20 cellular contexts compared by ENCODE assay signal in the genomic region with DNA sequence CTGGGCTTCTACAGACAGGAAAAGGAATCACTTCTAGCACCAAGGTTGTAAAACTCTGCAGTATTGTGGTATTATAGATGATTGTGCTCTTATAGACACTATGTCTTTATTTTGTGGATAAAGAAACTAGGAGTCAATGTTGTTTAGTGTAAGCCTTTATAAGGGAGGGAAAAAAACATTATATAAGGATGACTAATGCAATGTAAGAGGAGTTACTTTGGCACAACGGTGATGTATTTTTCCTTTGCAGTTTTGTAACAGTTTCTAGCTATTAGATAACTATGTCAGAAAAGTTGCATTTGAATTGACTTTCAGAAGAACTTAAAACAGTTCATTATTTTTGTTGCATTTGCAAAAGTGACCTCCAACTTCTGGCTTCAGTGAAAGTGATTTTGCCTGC.
A peak's percentile ranks its signal among the peaks of the same experiment; 100 is the strongest.
DNase-seq lines count a peak whose midpoint lies in the region; ATAC-seq and TF ChIP-seq lines count a peak whose summit lies in the region.
"Had no signal": no experiment of that assay in that cellular context is flagged by ENCODE, and none has a peak within 500 bp of the region (broad histone marks: within the 10 kb centered on the region; RNA-seq: fewer than 3 reads in every experiment).

No MANE protein-coding gene starts in this region.

- no peaks in the 10 kb centered on the region for H3K4me1 ChIP-seq in left ventricle myocardium inferior
- H3K4me1 ChIP-seq: BLaER1 had no signal

- H3K36me3 Mint-ChIP-seq in activated T-cell treated with anti-CD3 and anti-CD28 coated beads, Interleukin-2, amount 50 U/mL, for 72 hours (ENCODE audit: insufficient read depth in 2 of 2), result no peaks in the 10 kb centered on the region
- H3K36me3 Mint-ChIP-seq: CD8-positive, alpha-beta T cell had no signal

- H3K27me3 Mint-ChIP-seq in activated T-cell treated with anti-CD3 and anti-CD28 coated beads, Interleukin-2, amount 50 U/mL, for 72 hours (ENCODE audit: low read depth), result no peaks in the 10 kb centered on the region

- peaks cover 3 to 18% of the 10 kb centered on the region in 2 donors for H3K9me3 Mint-ChIP-seq in activated T-cell treated with anti-CD3 and anti-CD28 coated beads, Interleukin-2, amount 50 U/mL, for 72 hours

- TF ChIP-seq CTCF in cardiac fibroblast (IDR thresholded peaks at IDR 0.05; ENCODE audit: low read depth, low read length) (no peak), fibroblast of villous mesenchyme (IDR thresholded peaks at IDR 0.05; ENCODE audit: insufficient read depth, low read depth, low read length) (no peak), left ventricle myocardium inferior (IDR thresholded peaks at IDR 0.05; ENCODE audit: borderline replicate concordance) (no peak)

- no peaks in the 10 kb centered on the region for H3K27me3 ChIP-seq in left ventricle myocardium inferior (ENCODE audit: low read depth)
- H3K27me3 ChIP-seq: BLaER1 had no signal

- H3K4me1 Mint-ChIP-seq in activated T-cell treated with anti-CD3 and anti-CD28 coated beads, Interleukin-2, amount 50 U/mL, for 72 hours (ENCODE audit: low read depth), result no peaks in the 10 kb centered on the region
- H3K4me1 Mint-ChIP-seq: H9 had no signal

- H3K4me3 ChIP-seq in cardiac fibroblast (replicated peaks in 1 of 2; ENCODE audit: low read depth in 2 of 2, low read length in 2 of 2) (no peak overlapping the region), fibroblast of villous mesenchyme (ENCODE audit: low read depth, low read length) (no peak overlapping the region), left ventricle myocardium inferior (no peak overlapping the region)
- H3K4me3 ChIP-seq: BLaER1, K562 had no signal

- H3K27ac Mint-ChIP-seq in activated T-cell treated with anti-CD3 and anti-CD28 coated beads, Interleukin-2, amount 50 U/mL, for 72 hours, result no peak overlapping the region
- H3K27ac Mint-ChIP-seq: CD8-positive, alpha-beta T cell; H9 had no signal

- H3K36me3 ChIP-seq in left ventricle myocardium inferior, result no peaks in the 10 kb centered on the region
- H3K36me3 ChIP-seq: BLaER1 had no signal

- no peak for ATAC-seq in activated T-cell treated with anti-CD3 and anti-CD28 coated beads, Interleukin-2, amount 50 U/mL, for 72 hours (replicated peaks in 1 of 2)
- no peak for ATAC-seq in GM18907 (IDR thresholded peaks at IDR 0.05; ENCODE audit: unreplicated experiment)
- ATAC-seq: CD8-positive, alpha-beta T cell; K562 had no signal

- no peak overlapping the region for H3K4me3 Mint-ChIP-seq in activated T-cell treated with anti-CD3 and anti-CD28 coated beads, Interleukin-2, amount 50 U/mL, for 72 hours
- H3K4me3 Mint-ChIP-seq: CD8-positive, alpha-beta T cell; H9 had no signal

- intact Hi-C loops in left ventricle myocardium inferior (cut with micrococcal nuclease), result no loop called here

- no peak overlapping the region for H3K27ac ChIP-seq in left ventricle myocardium inferior (replicated peaks)
- H3K27ac ChIP-seq: BLaER1 had no signal

- DNase-seq in EH (ENCODE audit: low read depth), result peak; percentile 40
- DNase-seq in M059J (ENCODE audit: low read depth), result peak; percentile 32
- DNase-seq in cardiac fibroblast (ENCODE audit: low read depth in 2 of 2), result peak; percentile 21 to 39
- DNase-seq in fibroblast of villous mesenchyme (ENCODE audit: low read depth), result peak; percentile 20
- DNase-seq in activated CD4-positive, alpha-beta T cell treated with anti-CD3 and anti-CD28 coated beads for 4 hours, result no peak
- no peak for DNase-seq in activated T-cell treated with anti-CD3 and anti-CD28 coated beads, Interleukin-2, amount 50 U/mL, for 72 hours
- DNase-seq in left ventricle myocardium inferior, result no peak
- DNase-seq: Calu3; CD8-positive, alpha-beta T cell; EL; H9; MV-4-11; NCI-H1694 treated with DMSO at 0.1 percent for 48 hours; NCI-H510A; NCI-H748 treated with DMSO at 0.1 percent for 48 hours; NK-92 treated with Interleukin-12 subunit alpha and Interleukin-12 subunit beta, amount 100 ng/mL, for 24 hours; SHP77 treated with DMSO at 0.1 percent for 48 hours had no signal

- peaks cover 34% of the 10 kb centered on the region for H3K9me3 ChIP-seq in left ventricle myocardium inferior (replicated peaks)

Comparison
In these comparisons a context has a peak if more than half of its experiments do, and no peak if none do; other contexts are left out.
1. DNase-seq: peak in EH (single experiment), M059J (single experiment), cardiac fibroblast (2 of 2) and fibroblast of villous mesenchyme (single experiment); none in activated CD4-positive, alpha-beta T cell treated with anti-CD3 and anti-CD28 coated beads for 4 hours (0 of 2), activated T-cell treated with anti-CD3 and anti-CD28 coated beads, Interleukin-2, amount 50 U/mL, for 72 hours (0 of 2) and left ventricle myocardium inferior (single experiment).